ENCODE assay signal across 2 cellular contexts in genomic region chr6:155954149-155954548, GRCh38.
TF ChIP-seq lines count a peak whose summit lies in the region.

No MANE protein-coding gene starts in this region.

TF ChIP-seq in HepG2, 621 proteins besides CTCF, POLR2A, EP300 and RAD21:
- TF ChIP-seq NFE2L2 (IDR thresholded peaks at IDR 0.05; ENCODE audit: low read length) (peak; percentile 79), ZNF747 (CRISPR knock-in tag; IDR thresholded peaks at IDR 0.05; ENCODE audit: borderline replicate concordance) (no peak)

TF ChIP-seq in IMR-90, 13 proteins besides CTCF, POLR2A, EP300 and RAD21:
- TF ChIP-seq NFE2L2 (IDR thresholded peaks at IDR 0.05; ENCODE audit: low read depth, low read length) (peak; percentile 56; the same call in 1 of the 2 replicates), ELK1 (IDR thresholded peaks at IDR 0.05; ENCODE audit: borderline replicate concordance, low read depth, low read length) (no peak), RFX5 (IDR thresholded peaks at IDR 0.05; ENCODE audit: low read depth, low read length) (no peak), MXI1 (IDR thresholded peaks at IDR 0.05; ENCODE audit: borderline replicate concordance, low read depth, low read length) (no peak)
